ENCODE assay signal across 8 cellular contexts in the genomic region with DNA sequence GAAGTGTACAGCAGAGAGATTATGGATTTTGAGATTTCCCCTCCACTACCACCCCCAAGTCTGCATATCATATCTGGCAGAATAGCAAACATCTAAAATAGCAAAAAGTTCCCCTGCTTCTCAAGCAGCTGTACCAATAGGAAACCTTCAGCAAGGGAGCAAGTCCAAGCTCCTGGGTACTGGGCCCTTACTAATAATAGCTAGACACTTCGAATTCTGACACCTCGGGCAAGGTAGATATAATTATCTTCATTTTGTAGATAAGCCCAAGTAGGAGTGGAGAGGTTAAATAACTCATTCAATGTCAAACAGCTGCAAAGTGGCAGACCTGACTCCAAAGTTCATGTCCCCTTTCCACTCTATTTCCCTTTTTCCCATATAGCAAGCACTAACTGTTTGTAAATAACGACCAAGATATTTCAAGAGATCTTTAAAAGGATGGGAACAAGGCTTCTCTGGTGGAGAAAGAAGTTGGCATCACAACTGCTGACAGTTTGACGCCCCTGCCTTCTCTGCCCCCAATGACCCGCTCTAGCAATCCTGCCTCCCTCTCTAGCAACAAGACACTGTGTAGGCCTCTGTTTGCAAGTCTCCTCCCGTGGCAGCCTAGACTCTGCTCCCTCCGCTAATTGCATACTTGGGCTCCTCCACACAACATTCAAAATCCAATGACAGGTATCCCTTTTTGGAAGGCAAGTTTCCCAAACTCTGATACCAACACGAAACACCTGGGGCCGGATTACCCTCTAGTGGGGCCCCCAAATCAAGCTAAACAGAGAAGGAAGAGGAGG. TPM values are rescaled to one million over a fixed set of nuclear protein-coding genes. Genes with fewer than 3 reads are reported as not detected.
A peak's percentile ranks its signal among the peaks of the same experiment; 100 is the strongest.
DNase-seq lines count a peak whose midpoint lies in the region; ATAC-seq, FAIRE-seq and TF ChIP-seq lines count a peak whose summit lies in the region.

No MANE protein-coding gene starts in this region.

- peaks cover 35% of the 10 kb centered on the region for H3K4me1 Mint-ChIP-seq in astrocyte (ENCODE audit: low read depth, unreplicated experiment)

- intact Hi-C loops in Right ventricle myocardium inferior (cut with DNase I) = loop anchor here (2.0 to 5.0 kb wide), 2 partner anchors 18 to 69 kb away; a partner anchor contains a TSS
- intact Hi-C loops in cardiac septum (cut with DNase I) = no loop called here

- H3K4me2 ChIP-seq in astrocyte (ENCODE audit: low read length) = peak overlapping the region; percentile 90
- peak overlapping the region; percentile 98 for H3K4me2 ChIP-seq in keratinocyte (ENCODE audit: control insufficient read depth, extremely low read depth, insufficient read depth, low read depth, low read length)

- H3K36me3 ChIP-seq in astrocyte (ENCODE audit: insufficient read depth, low read length) (peaks cover 2% of the 10 kb centered on the region), keratinocyte (ENCODE audit: control insufficient read depth in 2 of 2, extremely low read depth in 1 of 2, insufficient read depth in 2 of 2, low read length in 2 of 2) (no peaks in the 10 kb centered on the region), subcutaneous abdominal adipose tissue (ENCODE audit: control insufficient read depth in 5 of 5, insufficient read depth in 5 of 5, low read length in 5 of 5) (peaks cover 0 to 5% (median 0%) of the 10 kb centered on the region in 5 donors)

- H3K9me3 ChIP-seq in astrocyte (ENCODE audit: insufficient read depth, low read depth, low read length) = no peaks in the 10 kb centered on the region
- H3K9me3 ChIP-seq in keratinocyte (ENCODE audit: control insufficient read depth, low read depth, low read length) = no peaks in the 10 kb centered on the region
- H3K9me3 ChIP-seq in subcutaneous abdominal adipose tissue (ENCODE audit: control insufficient read depth in 5 of 5, low read length in 5 of 5) = peaks cover 0 to 5% (median 0%) of the 10 kb centered on the region in 5 donors

- H3K9me1 ChIP-seq in keratinocyte (ENCODE audit: control insufficient read depth, extremely low read depth, insufficient read depth, low read length) = no peaks in the 10 kb centered on the region

- TF ChIP-seq CTCF in astrocyte (IDR thresholded peaks at IDR 0.05; ENCODE audit: insufficient read depth, low read depth, low read length) (no peak), keratinocyte (optimal IDR thresholded peaks at IDR 0.05 in 1 of 3, IDR thresholded peaks at IDR 0.05 in 1 of 3, conservative IDR thresholded peaks at IDR 0.05 in 1 of 3; ENCODE audit: extremely low read depth in 1 of 3, insufficient read depth in 2 of 3, low read length in 3 of 3) (no peak)

- H3K27ac Mint-ChIP-seq in astrocyte (ENCODE audit: unreplicated experiment) = peak overlapping the region; percentile 99

- peak overlapping the region; percentile 99 for H3K4me3 Mint-ChIP-seq in astrocyte (ENCODE audit: unreplicated experiment)

- H3K27ac ChIP-seq in astrocyte (ENCODE audit: low read depth, low read length) = peak overlapping the region; percentile 94
- peak overlapping the region; percentile 92 for H3K27ac ChIP-seq in keratinocyte (ENCODE audit: control insufficient read depth, insufficient read depth, low read length)
- H3K27ac ChIP-seq in subcutaneous abdominal adipose tissue (ENCODE audit: low read depth, low read length) = peak overlapping the region; percentile 88

- H3K4me1 ChIP-seq in astrocyte (ENCODE audit: insufficient read depth, low read length) (peaks cover 22% of the 10 kb centered on the region), keratinocyte (ENCODE audit: control insufficient read depth, extremely low read depth, insufficient read depth, low read length) (peaks cover 28% of the 10 kb centered on the region), subcutaneous abdominal adipose tissue (ENCODE audit: control insufficient read depth in 5 of 5, insufficient read depth in 5 of 5, low read length in 5 of 5) (peaks cover 2 to 19% (median 13%) of the 10 kb centered on the region in 5 donors)

- peaks cover 8% of the 10 kb centered on the region for H3K36me3 Mint-ChIP-seq in astrocyte (ENCODE audit: low read depth, unreplicated experiment)

- dilution Hi-C loops in keratinocyte (cut with MboI; ENCODE audit: extremely low pct_ligation_motif_present, low sequenced_read_pairs) = no loop called here

- no peaks in the 10 kb centered on the region for H3K27me3 Mint-ChIP-seq in astrocyte (ENCODE audit: low read depth, unreplicated experiment)

- peak overlapping the region; percentile 84 for H3K4me3 ChIP-seq in astrocyte (ENCODE audit: insufficient read depth, low read depth, low read length)
- peak overlapping the region; percentile 84 to 88 (median 88) for H3K4me3 ChIP-seq in keratinocyte (ENCODE audit: control insufficient read depth in 2 of 3, extremely low read depth in 1 of 3, insufficient read depth in 2 of 3, low read depth in 1 of 3, low read length in 3 of 3)
- H3K4me3 ChIP-seq in subcutaneous abdominal adipose tissue (ENCODE audit: low read depth in 1 of 5, low read length in 5 of 5) = peak overlapping the region; percentile 73 to 94 (median 88)

- ATAC-seq in Right ventricle myocardium inferior = peak; percentile 52

- DNase-seq in Right ventricle myocardium inferior (ENCODE audit: missing footprints) (no peak), cardiac septum (ENCODE audit: low spot score) (no peak), LHCN-M2 (ENCODE audit: low read depth) (peak; percentile 11), astrocyte (ENCODE audit: low read depth) (no peak), keratinocyte (ENCODE audit: low read depth, low spot score) (no peak), LoVo (ENCODE audit: low spot score) (no peak), NCI-H345 treated with DMSO at 0.1 percent for 48 hours (lab: John Stamatoyannopoulos, UW; ENCODE audit: unreplicated experiment) (no peak)

- H3K9ac ChIP-seq in astrocyte (ENCODE audit: low read length) (peak overlapping the region; percentile 96), keratinocyte (ENCODE audit: control insufficient read depth, extremely low read depth, insufficient read depth, low read length) (peak overlapping the region; percentile 89), subcutaneous abdominal adipose tissue (ENCODE audit: low read length in 5 of 5) (peak overlapping the region; percentile 48 to 93 (median 86))

- FAIRE-seq in astrocyte (lab: Jason Lieb, UNC) (no peak), keratinocyte (lab: Jason Lieb, UNC) (no peak)

- H4K20me1 ChIP-seq in astrocyte (ENCODE audit: insufficient read depth, low read length) (peaks cover 48% of the 10 kb centered on the region), keratinocyte (ENCODE audit: control insufficient read depth, extremely low read depth, insufficient read depth, low read length) (peaks cover 2% of the 10 kb centered on the region)

- peaks cover 59% of the 10 kb centered on the region for H3K79me2 ChIP-seq in astrocyte (ENCODE audit: insufficient read depth, low read length)
- peaks cover 60% of the 10 kb centered on the region for H3K79me2 ChIP-seq in keratinocyte (ENCODE audit: control insufficient read depth, insufficient read depth, low read length)

- H3K9me3 Mint-ChIP-seq in astrocyte (ENCODE audit: unreplicated experiment) = peaks cover 4% of the 10 kb centered on the region

- no peaks in the 10 kb centered on the region for H3K27me3 ChIP-seq in astrocyte (ENCODE audit: insufficient read depth, low read length)
- no peaks in the 10 kb centered on the region for H3K27me3 ChIP-seq in keratinocyte (ENCODE audit: control insufficient read depth, extremely low read depth, insufficient read depth, low read length)
- H3K27me3 ChIP-seq in subcutaneous abdominal adipose tissue (ENCODE audit: control insufficient read depth in 5 of 5, insufficient read depth in 4 of 5, low read length in 5 of 5) = no peaks in the 10 kb centered on the region

- H2AFZ ChIP-seq in astrocyte (ENCODE audit: low read depth, low read length) = peak overlapping the region; percentile 95
- H2AFZ ChIP-seq in keratinocyte (ENCODE audit: control insufficient read depth, low read length) = peak overlapping the region; percentile 82

RNA-seq across cellular contexts. Expression of a gene that starts 18.7 kb away (rescaled TPM):
- 52.8 TPM for total RNA-seq in Right ventricle myocardium inferior
- 54.1 TPM for total RNA-seq in cardiac septum
- total RNA-seq in LHCN-M2 (2014; rRNA removed) = 77.1 and 99.0 TPM in 2 replicates
- polyA plus RNA-seq in LHCN-M2 (2012) = 44.4 TPM
- 275 and 278 TPM in 2 replicates for total RNA-seq in astrocyte
- polyA plus RNA-seq in keratinocyte = 137 to 174 TPM (median 148 TPM) in 3 replicates
- 21.6 TPM for polyA plus RNA-seq in keratinocyte (2011; ENCODE audit: low read depth)
- polyA plus RNA-seq in keratinocyte (2011; cell fraction: cytosol; rRNA removed) = 95.4 and 154 TPM in 2 replicates
- polyA plus RNA-seq in keratinocyte (2011; cell fraction: nucleus; rRNA removed) = 198 and 206 TPM in 2 replicates
- 30.3 and 99.9 TPM in 2 replicates for polyA plus RNA-seq in keratinocyte (2012; ENCODE audit: low replicate concordance)
- 204 to 283 TPM (median 274 TPM) in 3 replicates for polyA minus RNA-seq in keratinocyte
- 106 TPM for polyA minus RNA-seq in keratinocyte (2011; cell fraction: cytosol; rRNA and poly(A)+ RNA removed)
- 160 and 234 TPM in 2 replicates for polyA minus RNA-seq in keratinocyte (2011; cell fraction: nucleus; rRNA and poly(A)+ RNA removed)

RNA-seq across cellular contexts. Expression of a gene that starts 59.1 kb away (rescaled TPM):
- total RNA-seq in Right ventricle myocardium inferior (not detected), cardiac septum (0.05 TPM), LHCN-M2 (2014; rRNA removed) (0.06 and 0.17 TPM in 2 replicates), astrocyte (0.20 and 0.24 TPM in 2 replicates)
- polyA plus RNA-seq in LHCN-M2 (2012) = 0.02 TPM
- 0.06 to 0.09 TPM (median 0.08 TPM) in 3 replicates for polyA plus RNA-seq in keratinocyte
- not detected for polyA plus RNA-seq in keratinocyte (2011; ENCODE audit: low read depth)
- 0.04 and 0.08 TPM in 2 replicates for polyA plus RNA-seq in keratinocyte (2011; cell fraction: cytosol; rRNA removed)
- 0.23 and 0.28 TPM in 2 replicates for polyA plus RNA-seq in keratinocyte (2011; cell fraction: nucleus; rRNA removed)
- 0.03 and 0.09 TPM in 2 replicates for polyA plus RNA-seq in keratinocyte (2012; ENCODE audit: low replicate concordance)
- 0.45 to 0.59 TPM in 2 of 3 replicates, not detected in the other for polyA minus RNA-seq in keratinocyte
- not detected for polyA minus RNA-seq in keratinocyte (2011; cell fraction: cytosol; rRNA and poly(A)+ RNA removed)
- polyA minus RNA-seq in keratinocyte (2011; cell fraction: nucleus; rRNA and poly(A)+ RNA removed) = 0.23 TPM in 1 of 2 replicates, not detected in the other
